1 cellular context compared by ENCODE assay signal in genomic region chr20:40287683-40288082, GRCh38.
TF ChIP-seq lines count a peak whose summit lies in the region.

No MANE protein-coding gene starts in this region.

TF ChIP-seq in H1, 55 proteins besides CTCF, POLR2A, EP300 and RAD21 (continued from another document):
- no peak for TF ChIP-seq USF2 (IDR thresholded peaks at IDR 0.05; ENCODE audit: low read length)
- no peak for TF ChIP-seq KDM1A (IDR thresholded peaks at IDR 0.05; ENCODE audit: borderline replicate concordance, low read length)
- TF ChIP-seq SUZ12 (IDR thresholded peaks at IDR 0.05; ENCODE audit: low read length): no peak
- TF ChIP-seq GTF2F1 (IDR thresholded peaks at IDR 0.05; ENCODE audit: borderline replicate concordance, low read depth, low read length): no peak
- TF ChIP-seq CHD1 (IDR thresholded peaks at IDR 0.05; ENCODE audit: low read depth, low read length): no peak
- TF ChIP-seq JUN (IDR thresholded peaks at IDR 0.05; ENCODE audit: low read depth, low read length): no peak
- no peak for TF ChIP-seq TAF1 (IDR thresholded peaks at IDR 0.05; ENCODE audit: low read depth, low read length)
- no peak for TF ChIP-seq EGR1 (IDR thresholded peaks at IDR 0.05; ENCODE audit: borderline replicate concordance, low read depth, low read length)
- no peak for TF ChIP-seq MAFK (IDR thresholded peaks at IDR 0.05; ENCODE audit: low read depth, low read length)
- TF ChIP-seq E2F6 (IDR thresholded peaks at IDR 0.05): no peak
